In the genomic region with DNA sequence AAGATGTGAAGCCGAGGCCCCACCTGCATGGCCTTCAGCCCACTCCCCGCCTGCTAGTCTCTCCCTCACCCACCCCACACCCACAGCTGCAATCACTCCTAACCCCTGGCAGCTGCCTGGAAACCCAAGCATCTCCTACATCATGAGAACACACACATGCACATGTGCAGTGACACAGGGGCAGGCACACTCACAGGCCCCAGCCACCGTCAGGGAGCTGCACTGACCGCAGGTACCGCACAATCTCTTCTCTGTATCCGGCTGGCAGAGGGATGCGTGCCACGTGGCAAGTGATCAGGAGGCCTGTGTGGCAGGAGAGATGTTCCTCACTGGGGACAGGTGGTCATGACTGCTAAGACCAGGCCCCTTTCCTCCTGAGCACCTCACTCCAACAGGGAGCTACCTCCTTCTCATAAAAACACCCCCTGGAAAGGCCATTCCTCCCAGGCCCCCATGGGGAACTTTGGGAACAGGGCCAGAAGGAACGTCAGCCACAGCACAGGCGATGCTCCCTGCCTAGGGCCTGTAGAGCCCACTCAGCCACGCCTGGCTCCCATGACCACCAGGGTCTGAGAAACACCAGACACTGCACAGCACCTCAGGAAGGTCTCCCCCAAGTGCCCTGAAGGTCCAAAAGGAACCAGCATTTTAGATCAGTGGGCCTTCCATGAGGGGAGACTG, we compare ENCODE assay signal across 1 cellular context.
TF ChIP-seq lines count a peak whose summit lies in the region.

No MANE protein-coding gene starts in this region.

TF ChIP-seq in HEK293, 187 proteins besides CTCF, POLR2A, EP300 and RAD21 (continued from another document):
- TF ChIP-seq, protein P1, sequence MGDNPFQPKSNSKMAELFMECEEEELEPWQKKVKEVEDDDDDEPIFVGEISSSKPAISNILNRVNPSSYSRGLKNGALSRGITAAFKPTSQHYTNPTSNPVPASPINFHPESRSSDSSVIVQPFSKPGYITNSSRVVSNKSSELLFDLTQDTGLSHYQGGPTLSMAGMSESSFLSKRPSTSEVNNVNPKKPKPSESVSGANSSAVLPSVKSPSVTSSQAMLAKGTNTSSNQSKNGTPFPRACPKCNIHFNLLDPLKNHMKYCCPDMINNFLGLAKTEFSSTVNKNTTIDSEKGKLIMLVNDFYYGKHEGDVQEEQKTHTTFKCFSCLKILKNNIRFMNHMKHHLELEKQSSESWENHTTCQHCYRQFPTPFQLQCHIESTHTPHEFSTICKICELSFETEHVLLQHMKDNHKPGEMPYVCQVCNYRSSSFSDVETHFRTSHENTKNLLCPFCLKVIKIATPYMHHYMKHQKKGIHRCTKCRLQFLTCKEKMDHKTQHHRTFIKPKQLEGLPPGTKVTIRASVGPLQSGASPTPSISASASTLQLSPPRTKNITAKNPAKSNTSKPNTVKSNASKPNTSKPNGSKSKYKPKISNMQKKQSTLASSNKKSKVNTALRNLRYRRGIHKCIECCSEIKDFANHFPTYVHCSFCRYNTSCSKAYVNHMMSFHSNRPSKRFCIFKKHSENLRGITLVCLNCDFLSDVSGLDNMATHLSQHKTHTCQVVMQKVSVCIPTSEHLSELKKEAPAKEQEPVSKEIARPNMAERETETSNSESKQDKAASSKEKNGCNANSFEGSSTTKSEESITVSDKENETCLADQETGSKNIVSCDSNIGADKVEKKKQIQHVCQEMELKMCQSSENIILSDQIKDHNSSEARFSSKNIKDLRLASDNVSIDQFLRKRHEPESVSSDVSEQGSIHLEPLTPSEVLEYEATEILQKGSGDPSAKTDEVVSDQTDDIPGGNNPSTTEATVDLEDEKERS (tag by site-specific recombination; IDR thresholded peaks at IDR 0.05) = no peak
- TF ChIP-seq ZFP37 (tag by site-specific recombination; IDR thresholded peaks at IDR 0.05) (no peak), RBAK (tag by site-specific recombination; IDR thresholded peaks at IDR 0.05) (no peak), ZIC2 (tag by site-specific recombination; IDR thresholded peaks at IDR 0.05) (peak; percentile 92), ZNF223 (tag by site-specific recombination; IDR thresholded peaks at IDR 0.05) (no peak), ZNF133 (tag by site-specific recombination; IDR thresholded peaks at IDR 0.05) (no peak), GLIS1 (tag by site-specific recombination; IDR thresholded peaks at IDR 0.05) (peak; percentile 90)
- TF ChIP-seq, protein P2, sequence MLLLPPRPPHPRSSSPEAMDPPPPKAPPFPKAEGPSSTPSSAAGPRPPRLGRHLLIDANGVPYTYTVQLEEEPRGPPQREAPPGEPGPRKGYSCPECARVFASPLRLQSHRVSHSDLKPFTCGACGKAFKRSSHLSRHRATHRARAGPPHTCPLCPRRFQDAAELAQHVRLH (tag by site-specific recombination; IDR thresholded peaks at IDR 0.05) = no peak
